Comparison of ENCODE assay signal across 18 cellular contexts in genomic region chr16:46836521-46837292, GRCh38. TPM values are rescaled to one million over a fixed set of nuclear protein-coding genes. Genes with fewer than 3 reads are reported as not detected.
DNase-seq lines count a peak whose midpoint lies in the region; ATAC-seq, FAIRE-seq and TF ChIP-seq lines count a peak whose summit lies in the region.
"Had no signal": no experiment of that assay in that cellular context is flagged by ENCODE, and none has a peak within 500 bp of the region (broad histone marks: within the 10 kb centered on the region; RNA-seq: fewer than 3 reads in every experiment).

No MANE protein-coding gene starts in this region.

- in situ Hi-C loops in mammary epithelial cell (cut with MboI; ENCODE audit: low sequenced_read_pairs in 2 of 2) = no loop called here

- H3K27ac ChIP-seq in mammary epithelial cell (ENCODE audit: insufficient read depth, low read depth, low read length) = no peak overlapping the region
- H3K27ac ChIP-seq: esophagus squamous epithelium, SK-N-MC, WERI-Rb-1 had no signal

- DNase-seq in COLO668 (lab: John Stamatoyannopoulos, UW; ENCODE audit: unreplicated experiment) = peak; percentile 33
- DNase-seq in GM12891 (ENCODE audit: insufficient read length, low spot score) = no peak
- DNase-seq in NOMO-1 treated with DMSO at 0.1 percent for 48 hours (lab: John Stamatoyannopoulos, UW; ENCODE audit: unreplicated experiment) = peak; percentile 54
- DNase-seq in epithelial cell of esophagus (ENCODE audit: low read depth) = peak; percentile 68
- no peak for DNase-seq in mammary epithelial cell
- no peak for DNase-seq in RKO (ENCODE audit: low spot score)
- DNase-seq: effector CD8-positive, alpha-beta T cell; EL; esophagus squamous epithelium; kidney glomerular epithelial cell; mesenchymal stem cell; naive B cell; NCI-H187; NCI-H446 treated with DMSO at 0.1 percent for 48 hours; stimulated activated CD4-positive, alpha-beta T cell treated with anti-CD3 and anti-CD28 coated beads, Interleukin-12 subunit alpha, Interleukin-12 subunit beta, amount 100 ng/mL, for 4 hours; WERI-Rb-1 had no signal

- H3K79me2 ChIP-seq in mammary epithelial cell (ENCODE audit: insufficient read depth, low read length) = no peaks in the 10 kb centered on the region

- 78% methylated on average over 4 of the region's 4 CpGs for WGBS in mammary epithelial cell (ENCODE audit: low coverage, missing lambda C conversion rate)

- ATAC-seq in HG03045 (IDR thresholded peaks at IDR 0.05; ENCODE audit: unreplicated experiment) = no peak

- H3K4me2 ChIP-seq in mammary epithelial cell (ENCODE audit: insufficient read depth, low read depth, low read length) = no peak overlapping the region

- no TSS peak for BruUV-seq in mammary epithelial cell (replicated peaks; lab: Mats Ljungman, UMichigan)

- no peaks in the 10 kb centered on the region for H3K9me3 ChIP-seq in mammary epithelial cell (replicated peaks; ENCODE audit: insufficient read depth, low read length)
- H3K9me3 ChIP-seq: esophagus squamous epithelium had no signal

- no peak overlapping the region for H2AFZ ChIP-seq in mammary epithelial cell (ENCODE audit: low read depth, low read length)

- FAIRE-seq in GM12891 (lab: Jason Lieb, UNC) = peak; percentile 68

- H3K27me3 ChIP-seq in mammary epithelial cell (ENCODE audit: insufficient read depth, low read length) = no peaks in the 10 kb centered on the region
- H3K27me3 ChIP-seq: esophagus squamous epithelium had no signal

- TF ChIP-seq CTCF in epithelial cell of esophagus (IDR thresholded peaks at IDR 0.05; ENCODE audit: insufficient read depth, low read depth, low read length, missing control alignments) (no peak), mammary epithelial cell (conservative IDR thresholded peaks at IDR 0.05 in 1 of 2, IDR thresholded peaks at IDR 0.05 in 1 of 2; ENCODE audit: extremely low read depth in 1 of 2, insufficient read depth in 1 of 2, low read depth in 1 of 2, low read length in 2 of 2) (no peak)

- intact Hi-C loops in mammary epithelial cell (cut with micrococcal nuclease) = no loop called here

- no peaks in the 10 kb centered on the region for H4K20me1 ChIP-seq in mammary epithelial cell (ENCODE audit: insufficient read depth, low read length)

- dilution Hi-C loops in mammary epithelial cell (cut with HindIII; ENCODE audit: low sequenced_read_pairs) = no loop called here

- H3K4me3 ChIP-seq in epithelial cell of esophagus (ENCODE audit: low read length) (no peak overlapping the region), mammary epithelial cell (replicated peaks in 1 of 3; ENCODE audit: insufficient read depth in 1 of 3, low read depth in 2 of 3, low read length in 3 of 3) (no peak overlapping the region)
- H3K4me3 ChIP-seq: esophagus squamous epithelium, SK-N-MC had no signal

- CTCF ChIA-PET in mammary epithelial cell (lab: Charles Lee; ENCODE audit: low non-redundant PET) = no interaction called here

- no peak overlapping the region for H3K9ac ChIP-seq in mammary epithelial cell (ENCODE audit: insufficient read depth, low read length)

- H3K4me1 ChIP-seq in mammary epithelial cell (ENCODE audit: insufficient read depth, low read length) = no peaks in the 10 kb centered on the region

- no peaks in the 10 kb centered on the region for H3K36me3 ChIP-seq in mammary epithelial cell (ENCODE audit: insufficient read depth, low read length)
- H3K36me3 ChIP-seq: esophagus squamous epithelium, WERI-Rb-1 had no signal

- no peak for TF ChIP-seq POLR2A in GM12891 (IDR thresholded peaks at IDR 0.05; ENCODE audit: low read depth, low read length)

TF ChIP-seq in GM12891, 5 proteins besides CTCF, POLR2A, EP300 and RAD21:
- TF ChIP-seq SPI1 (IDR thresholded peaks at IDR 0.05; ENCODE audit: low read depth, low read length) (no peak), PAX5 (IDR thresholded peaks at IDR 0.05; ENCODE audit: insufficient read depth, low read length, severe bottlenecking) (no peak), POLR2AphosphoS5 (IDR thresholded peaks at IDR 0.05; ENCODE audit: low read depth, low read length) (no peak), TAF1 (IDR thresholded peaks at IDR 0.05; ENCODE audit: low read depth, low read length) (no peak), POU2F2 (IDR thresholded peaks at IDR 0.05; ENCODE audit: low read depth, low read length) (no peak)

RNA-seq across cellular contexts. Expression of gene C16orf87, which starts 5.7 kb away (rescaled TPM):
- 15.4 TPM for polyA plus RNA-seq in GM12891 (2012; ENCODE audit: low read depth, missing spikeins)
- 10 to 100 TPM in 1 of 2 donors, 1 to 10 TPM in 1; 8.0 to 12.3 TPM for total RNA-seq in mammary epithelial cell
- 3.5 TPM for polyA plus RNA-seq in mammary epithelial cell
- polyA minus RNA-seq in mammary epithelial cell = 4.4 TPM

RNA-seq across cellular contexts. Expression of gene GPT2, which starts 47.5 kb away (rescaled TPM):
- polyA plus RNA-seq in GM12891 (2012; ENCODE audit: low read depth, missing spikeins) = 1.1 TPM
- 10 to 100 TPM; 59.9 to 81.5 TPM for total RNA-seq in mammary epithelial cell
- polyA plus RNA-seq in mammary epithelial cell = 34.8 TPM
- 25.3 TPM for polyA minus RNA-seq in mammary epithelial cell

Comparison
In these comparisons a context has a peak if more than half of its experiments do, and no peak if none do; other contexts are left out.
1. DNase-seq: peak in COLO668 (single experiment), NOMO-1 treated with DMSO at 0.1 percent for 48 hours (single experiment) and epithelial cell of esophagus (single experiment); none in GM12891 (single experiment), mammary epithelial cell (single experiment) and RKO (single experiment).